ENCODE assay signal across 18 cellular contexts in the genomic region with DNA sequence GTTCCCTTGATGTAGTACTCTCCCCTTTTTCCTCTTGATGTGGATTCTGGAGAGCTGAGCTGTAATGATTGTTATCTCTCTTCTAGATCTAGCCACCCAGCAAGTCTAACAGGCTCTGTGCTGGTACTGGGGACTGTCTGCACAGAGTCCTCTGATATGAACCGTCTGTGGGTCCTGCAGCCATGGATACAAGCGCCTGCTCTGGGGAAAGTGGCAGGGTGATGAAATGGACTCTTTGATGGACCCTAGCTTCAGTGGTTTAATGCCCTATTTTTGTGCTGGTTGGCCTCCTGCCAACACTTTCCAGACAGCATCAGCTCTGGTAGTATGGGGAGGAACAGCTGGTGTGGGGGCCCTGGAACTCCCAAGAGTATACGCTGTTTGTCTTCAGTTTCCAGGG.
A peak's percentile ranks its signal among the peaks of the same experiment; 100 is the strongest.
DNase-seq lines count a peak whose midpoint lies in the region; ATAC-seq and TF ChIP-seq lines count a peak whose summit lies in the region.
"Had no signal": no experiment of that assay in that cellular context is flagged by ENCODE, and none has a peak within 500 bp of the region (broad histone marks: within the 10 kb centered on the region; RNA-seq: fewer than 3 reads in every experiment).

No MANE protein-coding gene starts in this region.

- no peak overlapping the region for H2AFZ ChIP-seq in DND-41 (ENCODE audit: low read depth, low read length)

- peaks cover 6% of the 10 kb centered on the region for H3K9me3 Mint-ChIP-seq in glutamatergic neuron (ENCODE audit: unreplicated experiment)
- H3K9me3 Mint-ChIP-seq: effector memory CD8-positive, alpha-beta T cell had no signal

- ATAC-seq in DND-41 (ENCODE audit: insufficient read depth, low read depth): peak; percentile 95
- ATAC-seq: effector memory CD8-positive, alpha-beta T cell had no signal

- no peak overlapping the region for H3K4me3 ChIP-seq in DND-41 (ENCODE audit: low read depth in 1 of 2, low read length in 2 of 2)
- H3K4me3 ChIP-seq: tibial nerve had no signal

- H3K36me3 ChIP-seq in DND-41 (ENCODE audit: insufficient read depth, low read length): no peaks in the 10 kb centered on the region
- H3K36me3 ChIP-seq: tibial nerve had no signal

- no peaks in the 10 kb centered on the region for H3K36me3 Mint-ChIP-seq in glutamatergic neuron (ENCODE audit: unreplicated experiment)

- no peak for TF ChIP-seq CTCF in DND-41 (IDR thresholded peaks at IDR 0.05; ENCODE audit: borderline replicate concordance, extremely low read depth, low read length, poor library complexity, severe bottlenecking)
- no peak for TF ChIP-seq CTCF in glutamatergic neuron (IDR thresholded peaks at IDR 0.05; ENCODE audit: partially characterized antibody, unreplicated experiment)

- H4K20me1 ChIP-seq in DND-41 (ENCODE audit: insufficient read depth, low read length): no peaks in the 10 kb centered on the region

- H3K79me2 ChIP-seq in DND-41 (ENCODE audit: insufficient read depth, low read length): no peaks in the 10 kb centered on the region

- no peaks in the 10 kb centered on the region for H3K9me3 ChIP-seq in DND-41 (ENCODE audit: insufficient read depth, low read length, severe bottlenecking)

- DNase-seq in COLO668 (lab: John Stamatoyannopoulos, UW; ENCODE audit: unreplicated experiment) (peak; percentile 33), DND-41 (peak; percentile 48), NCI-H345 (lab: John Stamatoyannopoulos, UW) (peak; percentile 49), glutamatergic neuron (peak; percentile 38), HuH-7.5 (ENCODE audit: low spot score) (no peak), GDM1 (lab: John Stamatoyannopoulos, UW) (no peak)
- DNase-seq in activated CD4-positive, CD25-positive, alpha-beta regulatory T cell (lab: John Stamatoyannopoulos, UW): no peak
- DNase-seq: activated CD4-positive, alpha-beta T cell treated with anti-CD3 and anti-CD28 coated beads for 4 hours; activated gamma-delta T cell; effector memory CD8-positive, alpha-beta T cell; kidney; NCI-H2029 treated with DMSO at 0.1 percent for 48 hours; retina; Right ventricle myocardium superior; stimulated activated CD4-positive, alpha-beta T cell treated with anti-CD3 and anti-CD28 coated beads, Interleukin-15, amount 100 ng/mL, for 24 hours; T1000 had no signal

- H3K4me1 ChIP-seq in DND-41 (ENCODE audit: insufficient read depth, low read length): peaks cover 12% of the 10 kb centered on the region
- H3K4me1 ChIP-seq: tibial nerve had no signal

- no peak overlapping the region for H3K4me2 ChIP-seq in DND-41 (ENCODE audit: insufficient read depth, low read length)

- peaks cover 12% of the 10 kb centered on the region for H3K4me1 Mint-ChIP-seq in glutamatergic neuron (ENCODE audit: low read depth, unreplicated experiment)
- H3K4me1 Mint-ChIP-seq: B cell had no signal

- no peaks in the 10 kb centered on the region for H3K27me3 ChIP-seq in DND-41 (ENCODE audit: insufficient read depth, low read length, poor library complexity)
- H3K27me3 ChIP-seq: tibial nerve had no signal

- no peak overlapping the region for H3K4me3 Mint-ChIP-seq in glutamatergic neuron (ENCODE audit: unreplicated experiment)
- H3K4me3 Mint-ChIP-seq: B cell; effector memory CD8-positive, alpha-beta T cell had no signal

- H3K27ac ChIP-seq in DND-41 (ENCODE audit: low read length): no peak overlapping the region
- H3K27ac ChIP-seq: tibial nerve had no signal

- no peak overlapping the region for H3K9ac ChIP-seq in DND-41 (ENCODE audit: low read depth, low read length)

- peak overlapping the region; percentile 84 for H3K27ac Mint-ChIP-seq in glutamatergic neuron (ENCODE audit: unreplicated experiment)
- H3K27ac Mint-ChIP-seq: B cell; effector memory CD8-positive, alpha-beta T cell had no signal

- H3K27me3 Mint-ChIP-seq in glutamatergic neuron (ENCODE audit: unreplicated experiment): peaks cover 5% of the 10 kb centered on the region

Comparison
In these comparisons a context has a peak if more than half of its experiments do, and no peak if none do; other contexts are left out.
1. DNase-seq: peak in COLO668 (single experiment), DND-41 (single experiment), NCI-H345 (single experiment) and glutamatergic neuron (single experiment); none in HuH-7.5 (single experiment), GDM1 (single experiment) and activated CD4-positive, CD25-positive, alpha-beta regulatory T cell (0 of 4).